In the genomic region with DNA sequence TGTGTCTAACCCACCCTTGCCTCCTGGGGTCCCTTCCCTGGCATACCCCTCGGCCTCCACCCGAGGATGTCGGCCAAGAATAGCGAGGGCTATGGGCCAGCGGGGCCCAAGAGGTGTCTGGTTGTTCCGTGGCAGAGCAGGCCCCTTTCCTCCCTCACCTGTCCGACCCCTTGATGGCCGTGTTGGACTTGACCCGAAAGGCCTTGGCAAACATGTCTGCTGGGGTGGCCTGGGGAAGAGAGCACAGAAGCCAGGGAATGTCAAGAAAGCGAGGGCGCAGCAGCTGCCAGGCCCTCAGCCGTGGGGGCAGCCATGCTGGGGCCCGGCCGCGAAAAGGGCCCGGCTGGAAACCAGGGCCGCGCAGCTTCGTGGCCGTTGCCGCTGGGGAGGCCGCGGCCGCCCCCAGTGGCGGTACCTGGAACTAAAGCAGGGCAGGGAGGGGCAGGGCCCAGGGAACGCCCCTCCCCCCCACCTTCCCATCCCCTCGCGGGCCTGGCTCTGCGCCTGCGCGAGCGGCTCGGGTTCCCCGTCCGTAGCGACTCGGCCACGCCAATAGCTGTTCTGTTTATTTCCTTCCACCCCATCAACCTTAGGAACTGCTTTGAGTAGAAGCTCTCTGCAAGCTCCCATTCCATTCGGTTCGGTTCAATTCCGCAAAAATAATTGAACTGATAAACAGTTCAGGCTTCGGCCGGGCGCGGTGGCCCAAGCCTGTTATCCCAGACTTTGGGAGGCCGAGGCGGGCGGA, we compare ENCODE assay signal across 8 cellular contexts. TPM values are rescaled to one million over a fixed set of nuclear protein-coding genes. Genes with fewer than 3 reads are reported as not detected.
A peak's percentile ranks its signal among the peaks of the same experiment; 100 is the strongest.
DNase-seq lines count a peak whose midpoint lies in the region; ATAC-seq and TF ChIP-seq lines count a peak whose summit lies in the region.

A gene with protein sequence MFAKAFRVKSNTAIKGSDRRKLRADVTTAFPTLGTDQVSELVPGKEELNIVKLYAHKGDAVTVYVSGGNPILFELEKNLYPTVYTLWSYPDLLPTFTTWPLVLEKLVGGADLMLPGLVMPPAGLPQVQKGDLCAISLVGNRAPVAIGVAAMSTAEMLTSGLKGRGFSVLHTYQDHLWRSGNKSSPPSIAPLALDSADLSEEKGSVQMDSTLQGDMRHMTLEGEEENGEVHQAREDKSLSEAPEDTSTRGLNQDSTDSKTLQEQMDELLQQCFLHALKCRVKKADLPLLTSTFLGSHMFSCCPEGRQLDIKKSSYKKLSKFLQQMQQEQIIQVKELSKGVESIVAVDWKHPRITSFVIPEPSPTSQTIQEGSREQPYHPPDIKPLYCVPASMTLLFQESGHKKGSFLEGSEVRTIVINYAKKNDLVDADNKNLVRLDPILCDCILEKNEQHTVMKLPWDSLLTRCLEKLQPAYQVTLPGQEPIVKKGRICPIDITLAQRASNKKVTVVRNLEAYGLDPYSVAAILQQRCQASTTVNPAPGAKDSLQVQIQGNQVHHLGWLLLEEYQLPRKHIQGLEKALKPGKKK (minus strand): TSS at position 337 of the 748 bp plus-strand sequence. CDS start 123 bp downstream, at position 214.

- peak within 1 kb of the TSS; percentile 73 for H3K9ac ChIP-seq in parathyroid adenoma

- H3K27me3 ChIP-seq in parathyroid adenoma (ENCODE audit: control insufficient read depth, insufficient read depth, low read length): no peaks in the 10 kb centered on the region
- no peaks in the 10 kb centered on the region for H3K27me3 ChIP-seq in tibial artery

- H3K4me3 ChIP-seq in parathyroid adenoma (ENCODE audit: low read depth, low read length) (peak within 1 kb of the TSS; percentile 93), tibial artery (peak within 1 kb of the TSS; percentile 75 to 82)

- peak; percentile 86 for ATAC-seq in HG02763 (IDR thresholded peaks at IDR 0.05; ENCODE audit: unreplicated experiment)
- ATAC-seq in Right ventricle myocardium inferior: peak; percentile 100

- intact Hi-C loops in Right ventricle myocardium inferior (cut with DNase I): loop anchor here (5.0 kb wide), 1 partner anchor 300 kb away; no protein-coding TSS in a partner anchor
- intact Hi-C loops in tibial artery (cut with DNase I; ENCODE audit: low total_unique reads): no loop called here

- TF ChIP-seq CTCF in GM12873 (IDR thresholded peaks at IDR 0.05; ENCODE audit: insufficient read depth, low read depth, low read length, missing control alignments): peak; percentile 97
- TF ChIP-seq CTCF in parathyroid adenoma (IDR thresholded peaks at IDR 0.05): peak; percentile 91
- peak; percentile 98 to 100 for TF ChIP-seq CTCF in tibial artery (IDR thresholded peaks at IDR 0.05)

- peak within 1 kb of the TSS; percentile 93 for H3K4me2 ChIP-seq in parathyroid adenoma (ENCODE audit: low read length)

- DNase-seq in NCI-H1436 (lab: John Stamatoyannopoulos, UW) (peak; percentile 99), SW480 (ENCODE audit: low spot score) (peak; percentile 87), Right ventricle myocardium inferior (ENCODE audit: missing footprints) (peak; percentile 97), tibial artery (peak; percentile 90 to 96)
- peak; percentile 87 for DNase-seq in activated naive CD8-positive, alpha-beta T cell treated with anti-CD3 and anti-CD28 coated beads, Interleukin-2, amount 50 U/mL, for 16 hours (ENCODE audit: low read depth, low spot score)

- no peaks in the 10 kb centered on the region for H3K36me3 ChIP-seq in parathyroid adenoma (ENCODE audit: control insufficient read depth, insufficient read depth, low read length)
- H3K36me3 ChIP-seq in tibial artery: peaks cover 6 to 35% (median 34%) of the 10 kb centered on the region in 3 donors

- no peaks in the 10 kb centered on the region for H3K79me2 ChIP-seq in parathyroid adenoma

- H3K27ac ChIP-seq in parathyroid adenoma: peak within 1 kb of the TSS; percentile 82
- peak within 1 kb of the TSS; percentile 85 to 92 for H3K27ac ChIP-seq in tibial artery

- peak within 1 kb of the TSS; percentile 93 for H2AFZ ChIP-seq in parathyroid adenoma

- H3K4me1 ChIP-seq in parathyroid adenoma (no peaks in the 10 kb centered on the region), tibial artery (peaks cover 0 to 14% (median 9%) of the 10 kb centered on the region in 4 donors)

- H3K9me3 ChIP-seq in parathyroid adenoma (ENCODE audit: control insufficient read depth, low read length) (no peaks in the 10 kb centered on the region), tibial artery (no peaks in the 10 kb centered on the region)

RNA-seq across cellular contexts. Expression of the gene that starts here (rescaled TPM):
- 26.0 TPM for total RNA-seq in Right ventricle myocardium inferior

Comparison
In these comparisons a context has a peak if more than half of its experiments do, and no peak if none do; other contexts are left out.
1. Peak in every context shown above with its lines: DNase-seq, ATAC-seq, H3K4me3 ChIP-seq and H3K27ac ChIP-seq.